Comparison of ENCODE assay signal across 9 cellular contexts in the genomic region with DNA sequence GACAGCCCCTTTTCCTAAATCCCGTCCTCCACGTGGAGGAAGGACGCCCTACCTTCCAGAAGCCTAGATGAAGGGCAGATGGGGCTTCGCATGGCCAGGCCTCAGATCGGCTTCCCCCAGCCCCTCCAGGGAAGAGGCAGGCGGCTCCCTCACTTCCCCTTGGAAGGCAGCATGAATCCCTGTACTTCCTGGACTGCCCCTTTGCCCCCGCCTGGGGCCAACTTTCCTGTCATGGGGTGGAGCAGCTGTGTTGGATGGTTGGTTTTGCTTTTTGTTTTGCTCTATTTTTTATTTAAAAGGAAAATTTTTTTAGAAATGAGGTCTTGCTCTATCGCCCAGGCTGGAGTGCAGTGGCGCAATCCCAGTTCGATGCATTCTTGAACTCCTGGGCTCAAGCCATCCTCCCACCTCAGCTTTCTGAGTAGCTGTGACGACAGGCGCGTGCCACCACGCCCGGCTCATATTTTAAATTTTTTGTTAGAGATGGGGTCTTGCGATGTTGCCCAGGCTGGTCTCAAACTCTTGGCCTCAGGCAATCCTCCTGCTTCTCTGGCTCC. TPM values are rescaled to one million over a fixed set of nuclear protein-coding genes. Genes with fewer than 3 reads are reported as not detected.
A peak's percentile ranks its signal among the peaks of the same experiment; 100 is the strongest.
DNase-seq lines count a peak whose midpoint lies in the region; ATAC-seq and TF ChIP-seq lines count a peak whose summit lies in the region.
"Had no signal": no experiment of that assay in that cellular context is flagged by ENCODE, and none has a peak within 500 bp of the region (broad histone marks: within the 10 kb centered on the region; RNA-seq: fewer than 3 reads in every experiment).

No MANE protein-coding gene starts in this region.

- peak overlapping the region; percentile 94 for H3K27ac Mint-ChIP-seq in type B pancreatic cell
- H3K27ac Mint-ChIP-seq: activated naive CD4-positive, alpha-beta T cell treated with anti-CD3 and anti-CD28 coated beads, Interleukin-2, amount 50 U/mL, for 24 hours had no signal

- WGBS in lung, 2 donors = 19 to 24% methylated on average over 16 of the region's 16 CpGs

- DNase-seq in MG63 (peak; percentile 70), coronary artery (ENCODE audit: low spot score) (peak; percentile 86), lung (ENCODE audit: low spot score) (peak; percentile 78), type B pancreatic cell (ENCODE audit: extremely low spot score, unreplicated experiment) (no peak), NOMO-1 treated with DMSO at 0.1 percent for 48 hours (lab: John Stamatoyannopoulos, UW; ENCODE audit: unreplicated experiment) (no peak), AML-193 (lab: John Stamatoyannopoulos, UW) (no peak), germinal center (ENCODE audit: low spot score) (no peak)
- no peak for DNase-seq in activated effector memory CD4-positive, alpha-beta T cell treated with Interleukin-2 at 50 U/mL for 16 hours

- peaks cover 44% of the 10 kb centered on the region for H3K4me1 Mint-ChIP-seq in type B pancreatic cell (ENCODE audit: unreplicated experiment)

- H3K4me1 ChIP-seq in lung (ENCODE audit: control insufficient read depth in 2 of 2, insufficient read depth in 2 of 2, low read length in 2 of 2) = peaks cover 14 to 15% of the 10 kb centered on the region in 2 donors

- H3K4me3 Mint-ChIP-seq in type B pancreatic cell = peak overlapping the region; percentile 52
- H3K4me3 Mint-ChIP-seq: activated naive CD4-positive, alpha-beta T cell treated with anti-CD3 and anti-CD28 coated beads, Interleukin-2, amount 50 U/mL, for 24 hours had no signal

- H3K9me3 Mint-ChIP-seq in type B pancreatic cell = no peaks in the 10 kb centered on the region
- H3K9me3 Mint-ChIP-seq: activated naive CD4-positive, alpha-beta T cell treated with anti-CD3 and anti-CD28 coated beads, Interleukin-2, amount 50 U/mL, for 24 hours had no signal

- H3K36me3 ChIP-seq in MG63 (peaks cover 6% of the 10 kb centered on the region; the same call in 1 of the 2 replicates), lung (ENCODE audit: control insufficient read depth in 2 of 2, insufficient read depth in 2 of 2, low read length in 2 of 2) (no peaks in the 10 kb centered on the region)

- H3K27me3 Mint-ChIP-seq in type B pancreatic cell = no peaks in the 10 kb centered on the region

- peak overlapping the region; percentile 94 to 96 for H3K27ac ChIP-seq in coronary artery
- peak overlapping the region; percentile 99 for H3K27ac ChIP-seq in lung (ENCODE audit: low read depth in 1 of 2, low read length in 1 of 2)

- no peaks in the 10 kb centered on the region for H3K9me3 ChIP-seq in MG63
- no peaks in the 10 kb centered on the region for H3K9me3 ChIP-seq in lung (ENCODE audit: control insufficient read depth in 2 of 2, insufficient read depth in 1 of 2, low read length in 1 of 2)

- H3K36me3 Mint-ChIP-seq in type B pancreatic cell = no peaks in the 10 kb centered on the region
- H3K36me3 Mint-ChIP-seq: activated naive CD4-positive, alpha-beta T cell treated with anti-CD3 and anti-CD28 coated beads, Interleukin-2, amount 50 U/mL, for 24 hours had no signal

- H3K27me3 ChIP-seq in MG63 (no peaks in the 10 kb centered on the region), lung (ENCODE audit: control insufficient read depth, insufficient read depth) (no peaks in the 10 kb centered on the region)

- peak; percentile 2 for ATAC-seq in lung (ENCODE audit: insufficient read depth, low FRiP score)

- TF ChIP-seq CTCF in coronary artery (IDR thresholded peaks at IDR 0.05) = no peak
- no peak for TF ChIP-seq CTCF in lung (IDR thresholded peaks at IDR 0.05; ENCODE audit: control extremely low read depth, extremely low read depth)
- no peak for TF ChIP-seq CTCF in type B pancreatic cell (conservative IDR thresholded peaks at IDR 0.05)

- H3K4me3 ChIP-seq in MG63 (peak overlapping the region; percentile 45), coronary artery (peak overlapping the region; percentile 67), lung (peak overlapping the region; percentile 32)

RNA-seq across cellular contexts. Expression of gene GTF2IRD1, which starts 27.2 kb away (rescaled TPM):
- 9.9 and 12.5 TPM in 2 replicates for total RNA-seq in MG63 (2014; rRNA removed; shearing (Covaris generic); ENCODE audit: low replicate concordance)
- total RNA-seq in lung (10 to 100 TPM; 14.4 to 24.1 TPM), type B pancreatic cell (ENCODE audit: low replicate concordance) (43.6 and 47.9 TPM in 2 replicates)
- polyA plus RNA-seq in lung = 10 to 100 TPM in 1 of 2 donors, 1 to 10 TPM in 1; 9.3 to 20.0 TPM

Comparison
In these comparisons a context has a peak if more than half of its experiments do, and no peak if none do; other contexts are left out.
1. DNase-seq: peak in MG63 (single experiment), coronary artery (single experiment) and lung (single experiment); none in type B pancreatic cell (single experiment), NOMO-1 treated with DMSO at 0.1 percent for 48 hours (single experiment), activated effector memory CD4-positive, alpha-beta T cell treated with Interleukin-2 at 50 U/mL for 16 hours (single experiment), AML-193 (0 of 2) and germinal center (single experiment).
2. Peak in every context shown above with its lines, with median percentiles within 50 percentile points of each other: H3K4me3 ChIP-seq.